5 cellular contexts compared by ENCODE assay signal in the genomic region with DNA sequence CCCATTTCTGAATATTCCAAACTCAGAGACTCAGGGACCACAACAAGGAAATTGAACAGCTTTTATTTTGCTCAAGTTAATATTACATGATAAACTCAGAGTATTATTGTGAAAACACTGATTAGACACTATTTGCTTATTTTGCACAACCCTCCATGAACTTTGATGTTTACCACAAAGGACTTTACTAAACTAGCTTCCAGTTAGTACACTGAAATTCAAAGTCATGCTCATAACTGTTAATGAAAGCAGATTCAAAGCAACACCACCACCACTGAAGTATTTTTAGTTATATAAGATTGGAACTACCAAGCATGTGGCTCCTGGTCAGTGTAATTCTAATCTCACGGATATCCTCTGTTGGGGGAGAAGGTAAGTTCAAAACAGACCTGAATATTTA. TPM values are rescaled to one million over a fixed set of nuclear protein-coding genes. Genes with fewer than 3 reads are reported as not detected.
"Had no signal": no experiment of that assay in that cellular context is flagged by ENCODE, and none has a peak within 500 bp of the region (broad histone marks: within the 10 kb centered on the region; RNA-seq: fewer than 3 reads in every experiment).

A gene (plus strand): TSS at position 201 of the 400 bp plus-strand sequence. CDS start 114 bp downstream, at position 315.

RNA-seq across cellular contexts. Expression of the gene that starts here (rescaled TPM):
- total RNA-seq: GM23248, H9, HepG2, HT-29 had no signal
- polyA plus RNA-seq: HepG2, IgD-negative memory B cell had no signal
